Comparison of ENCODE assay signal across 14 cellular contexts in genomic region chr4:81652069-81652478, GRCh38.
A peak's percentile ranks its signal among the peaks of the same experiment; 100 is the strongest.
DNase-seq lines count a peak whose midpoint lies in the region; ATAC-seq lines count a peak whose summit lies in the region.
"Had no signal": no experiment of that assay in that cellular context is flagged by ENCODE, and none has a peak within 500 bp of the region (broad histone marks: within the 10 kb centered on the region; RNA-seq: fewer than 3 reads in every experiment).

No MANE protein-coding gene starts in this region.

- CTCF ChIA-PET in activated CD4-positive, alpha-beta T cell treated with anti-CD3 and anti-CD28 coated beads, Interleukin-2, amount 10 ng/mL, durations not matched to agents 7 days and 5 days (lab: Charles Lee): interaction anchor here (1.6 kb wide), 1 partner anchor 13 kb away, joined by 4 read pairs; no protein-coding TSS in a partner anchor

- H3K9me3 Mint-ChIP-seq in activated CD4-positive, alpha-beta T cell treated with anti-CD3 and anti-CD28 coated beads, Interleukin-2, amount 10 ng/mL, durations not matched to agents 24 days and 14 days: peaks cover 3% of the 10 kb centered on the region
- H3K9me3 Mint-ChIP-seq in activated CD4-positive, alpha-beta T cell treated with anti-CD3 and anti-CD28 coated beads, Interleukin-2, amount 10 ng/mL, durations not matched to agents 7 days and 5 days: peaks cover 2% of the 10 kb centered on the region
- H3K9me3 Mint-ChIP-seq in activated T-helper 1 cell treated with anti-CD3 and anti-CD28 coated beads, Interleukin-12 subunit alpha, Interleukin-12 subunit beta, Interleukin-2, Interleukin-4 antibody, amounts not matched to agents 30 ng/mL and 10 ng/mL and 1 ng/mL, durations not matched to agents 14 hours and 24 hours and 36 hours: peaks cover 5% of the 10 kb centered on the region
- H3K9me3 Mint-ChIP-seq in stimulated activated effector memory CD8-positive, alpha-beta T cell treated with anti-CD3 and anti-CD28 coated beads, Interleukin-12 subunit alpha, Interleukin-12 subunit beta, amount 100 ng/mL, for 72 hours: no peaks in the 10 kb centered on the region

- no peak for DNase-seq in activated CD4-positive, alpha-beta T cell treated with anti-CD3 and anti-CD28 coated beads, Interleukin-2, amount 10 ng/mL, durations not matched to agents 24 days and 14 days
- DNase-seq in activated CD4-positive, alpha-beta T cell treated with anti-CD3 and anti-CD28 coated beads, Interleukin-2, amount 10 ng/mL, durations not matched to agents 7 days and 5 days: no peak
- DNase-seq in activated T-helper 1 cell treated with anti-CD3 and anti-CD28 coated beads, Interleukin-12 subunit alpha, Interleukin-12 subunit beta, Interleukin-2, Interleukin-4 antibody, amounts not matched to agents 30 ng/mL and 10 ng/mL and 1 ng/mL, durations not matched to agents 14 hours and 24 hours and 36 hours (ENCODE audit: low spot score): no peak
- DNase-seq in left kidney (ENCODE audit: low read depth, low spot score): peak; percentile 52
- no peak for DNase-seq in stimulated activated effector memory CD8-positive, alpha-beta T cell treated with anti-CD3 and anti-CD28 coated beads, Interleukin-12 subunit alpha, Interleukin-12 subunit beta, amount 100 ng/mL, for 72 hours (ENCODE audit: low spot score in 2 of 2)
- DNase-seq in activated effector memory CD4-positive, alpha-beta T cell treated with Interleukin-2 at 50 U/mL for 16 hours: no peak
- no peak for DNase-seq in NCI-H2227 (lab: John Stamatoyannopoulos, UW; ENCODE audit: unreplicated experiment)
- no peak for DNase-seq in NCI-H526 (lab: John Stamatoyannopoulos, UW)
- DNase-seq: DMS 273 treated with DMSO at 0.1 percent for 48 hours; left cardiac atrium; NCI-H1436; NK-92 treated with Interleukin-12 subunit alpha and Interleukin-12 subunit beta, amount 100 ng/mL, for 24 hours; SJCRH30; uterus had no signal

- intact Hi-C loops in activated CD4-positive, alpha-beta T cell treated with anti-CD3 and anti-CD28 coated beads, Interleukin-2, amount 10 ng/mL, durations not matched to agents 24 days and 14 days (cut with micrococcal nuclease): loop anchor here (1.0 to 5.0 kb wide), 5 partner anchors 63 to 190 kb away; no protein-coding TSS in a partner anchor
- intact Hi-C loops in activated T-helper 1 cell treated with anti-CD3 and anti-CD28 coated beads, Interleukin-12 subunit alpha, Interleukin-12 subunit beta, Interleukin-2, Interleukin-4 antibody, amounts not matched to agents 30 ng/mL and 10 ng/mL and 1 ng/mL, durations not matched to agents 14 hours and 24 hours and 36 hours (cut with micrococcal nuclease): loop anchor here (1.0 to 5.0 kb wide), 5 partner anchors 14 to 190 kb away; no protein-coding TSS in a partner anchor

- no peaks in the 10 kb centered on the region for H3K27me3 Mint-ChIP-seq in activated CD4-positive, alpha-beta T cell treated with anti-CD3 and anti-CD28 coated beads, Interleukin-2, amount 10 ng/mL, durations not matched to agents 24 days and 14 days
- no peaks in the 10 kb centered on the region for H3K27me3 Mint-ChIP-seq in activated CD4-positive, alpha-beta T cell treated with anti-CD3 and anti-CD28 coated beads, Interleukin-2, amount 10 ng/mL, durations not matched to agents 7 days and 5 days
- H3K27me3 Mint-ChIP-seq in activated T-helper 1 cell treated with anti-CD3 and anti-CD28 coated beads, Interleukin-12 subunit alpha, Interleukin-12 subunit beta, Interleukin-2, Interleukin-4 antibody, amounts not matched to agents 30 ng/mL and 10 ng/mL and 1 ng/mL, durations not matched to agents 14 hours and 24 hours and 36 hours (ENCODE audit: insufficient read depth): no peaks in the 10 kb centered on the region

- ATAC-seq in stimulated activated effector memory CD8-positive, alpha-beta T cell treated with anti-CD3 and anti-CD28 coated beads, Interleukin-12 subunit alpha, Interleukin-12 subunit beta, amount 100 ng/mL, for 72 hours: peak; percentile 57

- peaks cover 56% of the 10 kb centered on the region for H3K4me1 Mint-ChIP-seq in activated CD4-positive, alpha-beta T cell treated with anti-CD3 and anti-CD28 coated beads, Interleukin-2, amount 10 ng/mL, durations not matched to agents 24 days and 14 days
- H3K4me1 Mint-ChIP-seq in activated CD4-positive, alpha-beta T cell treated with anti-CD3 and anti-CD28 coated beads, Interleukin-2, amount 10 ng/mL, durations not matched to agents 7 days and 5 days: peaks cover 43% of the 10 kb centered on the region
- H3K4me1 Mint-ChIP-seq in activated T-helper 1 cell treated with anti-CD3 and anti-CD28 coated beads, Interleukin-12 subunit alpha, Interleukin-12 subunit beta, Interleukin-2, Interleukin-4 antibody, amounts not matched to agents 30 ng/mL and 10 ng/mL and 1 ng/mL, durations not matched to agents 14 hours and 24 hours and 36 hours (ENCODE audit: low read depth): peaks cover 57% of the 10 kb centered on the region
- peaks cover 44% of the 10 kb centered on the region for H3K4me1 Mint-ChIP-seq in stimulated activated effector memory CD8-positive, alpha-beta T cell treated with anti-CD3 and anti-CD28 coated beads, Interleukin-12 subunit alpha, Interleukin-12 subunit beta, amount 100 ng/mL, for 72 hours

- POLR2A ChIA-PET in activated CD4-positive, alpha-beta T cell treated with anti-CD3 and anti-CD28 coated beads, Interleukin-2, amount 10 ng/mL, durations not matched to agents 7 days and 5 days (lab: Charles Lee): no interaction called here

- H3K27ac Mint-ChIP-seq in activated CD4-positive, alpha-beta T cell treated with anti-CD3 and anti-CD28 coated beads, Interleukin-2, amount 10 ng/mL, durations not matched to agents 24 days and 14 days: peak overlapping the region; percentile 92
- no peak overlapping the region for H3K27ac Mint-ChIP-seq in activated CD4-positive, alpha-beta T cell treated with anti-CD3 and anti-CD28 coated beads, Interleukin-2, amount 10 ng/mL, durations not matched to agents 7 days and 5 days
- H3K27ac Mint-ChIP-seq in activated T-helper 1 cell treated with anti-CD3 and anti-CD28 coated beads, Interleukin-12 subunit alpha, Interleukin-12 subunit beta, Interleukin-2, Interleukin-4 antibody, amounts not matched to agents 30 ng/mL and 10 ng/mL and 1 ng/mL, durations not matched to agents 14 hours and 24 hours and 36 hours: peak overlapping the region; percentile 76
- peak overlapping the region; percentile 64 for H3K27ac Mint-ChIP-seq in stimulated activated effector memory CD8-positive, alpha-beta T cell treated with anti-CD3 and anti-CD28 coated beads, Interleukin-12 subunit alpha, Interleukin-12 subunit beta, amount 100 ng/mL, for 72 hours

- peak overlapping the region; percentile 54 for H3K4me3 Mint-ChIP-seq in activated CD4-positive, alpha-beta T cell treated with anti-CD3 and anti-CD28 coated beads, Interleukin-2, amount 10 ng/mL, durations not matched to agents 24 days and 14 days
- H3K4me3 Mint-ChIP-seq in activated CD4-positive, alpha-beta T cell treated with anti-CD3 and anti-CD28 coated beads, Interleukin-2, amount 10 ng/mL, durations not matched to agents 7 days and 5 days: no peak overlapping the region
- H3K4me3 Mint-ChIP-seq in activated T-helper 1 cell treated with anti-CD3 and anti-CD28 coated beads, Interleukin-12 subunit alpha, Interleukin-12 subunit beta, Interleukin-2, Interleukin-4 antibody, amounts not matched to agents 30 ng/mL and 10 ng/mL and 1 ng/mL, durations not matched to agents 14 hours and 24 hours and 36 hours: no peak overlapping the region
- no peak overlapping the region for H3K4me3 Mint-ChIP-seq in stimulated activated effector memory CD8-positive, alpha-beta T cell treated with anti-CD3 and anti-CD28 coated beads, Interleukin-12 subunit alpha, Interleukin-12 subunit beta, amount 100 ng/mL, for 72 hours

- no peaks in the 10 kb centered on the region for H3K36me3 Mint-ChIP-seq in activated CD4-positive, alpha-beta T cell treated with anti-CD3 and anti-CD28 coated beads, Interleukin-2, amount 10 ng/mL, durations not matched to agents 24 days and 14 days (ENCODE audit: low read depth)
- no peaks in the 10 kb centered on the region for H3K36me3 Mint-ChIP-seq in activated CD4-positive, alpha-beta T cell treated with anti-CD3 and anti-CD28 coated beads, Interleukin-2, amount 10 ng/mL, durations not matched to agents 7 days and 5 days (ENCODE audit: low read depth)
- peaks cover 5% of the 10 kb centered on the region for H3K36me3 Mint-ChIP-seq in activated T-helper 1 cell treated with anti-CD3 and anti-CD28 coated beads, Interleukin-12 subunit alpha, Interleukin-12 subunit beta, Interleukin-2, Interleukin-4 antibody, amounts not matched to agents 30 ng/mL and 10 ng/mL and 1 ng/mL, durations not matched to agents 14 hours and 24 hours and 36 hours (ENCODE audit: low read depth)
- H3K36me3 Mint-ChIP-seq in stimulated activated effector memory CD8-positive, alpha-beta T cell treated with anti-CD3 and anti-CD28 coated beads, Interleukin-12 subunit alpha, Interleukin-12 subunit beta, amount 100 ng/mL, for 72 hours: no peaks in the 10 kb centered on the region
